Comparison of ENCODE assay signal across 7 cellular contexts in the genomic region with DNA sequence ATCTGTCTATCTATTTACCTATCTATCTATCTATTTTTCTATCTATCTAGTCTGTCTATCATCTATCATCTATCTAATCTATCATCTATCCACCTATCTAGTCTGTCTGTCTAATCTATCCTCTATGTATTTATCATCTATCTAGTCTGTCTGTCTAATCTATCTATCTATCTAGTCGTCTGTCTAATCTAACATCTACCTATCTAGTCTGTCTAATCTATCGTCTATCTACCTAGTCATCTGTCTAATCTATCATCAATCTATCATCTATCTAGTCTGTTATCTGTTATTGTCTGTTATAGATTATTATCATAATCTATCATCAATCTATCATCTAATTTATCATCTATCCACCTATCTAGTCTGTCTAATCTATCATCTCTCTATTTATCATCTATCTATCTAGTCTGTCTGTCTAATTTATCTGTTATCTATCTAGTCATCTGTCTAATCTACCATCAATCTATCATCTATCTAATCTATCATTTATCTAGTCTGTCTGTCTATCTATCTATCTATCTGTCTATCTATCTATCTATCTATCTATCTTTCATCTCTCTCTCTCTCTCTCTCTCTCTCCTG.
"Had no signal": no experiment of that assay in that cellular context is flagged by ENCODE, and none has a peak within 500 bp of the region (broad histone marks: within the 10 kb centered on the region; RNA-seq: fewer than 3 reads in every experiment).

No MANE protein-coding gene starts in this region.

- ATAC-seq: HepG2 had no signal

- DNase-seq: IMR-90, KBM-7, KG1 had no signal

- FAIRE-seq: HepG2, HTR-8/SVneo had no signal

- H3K27ac ChIP-seq: HL-60, KMS-11 had no signal

- H3K9ac ChIP-seq: KMS-11 had no signal

- H3K4me2 ChIP-seq: KMS-11 had no signal
